In genomic region chr5:82397741-82398320, GRCh38 we compare ENCODE assay signal across 32 cellular contexts.
DNase-seq lines count a peak whose midpoint lies in the region; ATAC-seq, FAIRE-seq and TF ChIP-seq lines count a peak whose summit lies in the region.
"Had no signal": no experiment of that assay in that cellular context is flagged by ENCODE, and none has a peak within 500 bp of the region (broad histone marks: within the 10 kb centered on the region; RNA-seq: fewer than 3 reads in every experiment).

No MANE protein-coding gene starts in this region.

- intact Hi-C loops in PC-3 (cut with micrococcal nuclease): no loop called here

- no peaks in the 10 kb centered on the region for H3K27me3 Mint-ChIP-seq in chondrocyte (ENCODE audit: low read depth)
- H3K27me3 Mint-ChIP-seq: dendritic cell treated with granulocyte-macrophage colony-stimulating factor and Interleukin-4, amounts not matched to agents 40 ng/mL and 50 ng/mL, for 4 days had no signal

- no peak overlapping the region for H2BK15ac ChIP-seq in mesenchymal stem cell (ENCODE audit: low read depth, poor library complexity, severe bottlenecking)

- peaks cover 21% of the 10 kb centered on the region for H3K4me1 ChIP-seq in A549
- peaks cover 24% of the 10 kb centered on the region for H3K4me1 ChIP-seq in PC-3 (ENCODE audit: insufficient read depth, low read length)
- no peaks in the 10 kb centered on the region for H3K4me1 ChIP-seq in mesenchymal stem cell (ENCODE audit: control insufficient read depth, insufficient read depth, low read depth, low read length)
- H3K4me1 ChIP-seq: lower lobe of right lung, thyroid gland had no signal

- H3K9me2 ChIP-seq in PC-3 (replicated peaks; ENCODE audit: low read length): no peaks in the 10 kb centered on the region

- H3K27ac ChIP-seq in A549 (peak overlapping the region; percentile 32 to 64; a peak in 3 of 6 replicates), PC-3 (ENCODE audit: low read length) (peak overlapping the region; percentile 86), mesenchymal stem cell (ENCODE audit: low read length, poor library complexity, severe bottlenecking) (peak overlapping the region; percentile 20)
- H3K27ac ChIP-seq: cardiac muscle cell, HL-60, KMS-11, lower lobe of right lung, stomach, thyroid gland had no signal

- H3K79me1 ChIP-seq in mesenchymal stem cell (replicated peaks; ENCODE audit: low read length, poor library complexity, severe bottlenecking): no peaks in the 10 kb centered on the region

- no peak overlapping the region for H3K14ac ChIP-seq in mesenchymal stem cell (ENCODE audit: low read length in 2 of 2)

- H2BK120ac ChIP-seq in mesenchymal stem cell (ENCODE audit: low read depth, low read length): no peak overlapping the region

- DNase-seq in A549 (ENCODE audit: low read depth in 1 of 2, low spot score in 1 of 2): no peak
- peak; percentile 16 for DNase-seq in PC-3
- DNase-seq in chondrocyte (ENCODE audit: low spot score): no peak
- DNase-seq in mesenchymal stem cell: no peak
- DNase-seq in cerebellum (ENCODE audit: low spot score): no peak
- no peak for DNase-seq in NCI-H2107 treated with DMSO at 0.1 percent for 48 hours (lab: John Stamatoyannopoulos, UW; ENCODE audit: unreplicated experiment)
- no peak for DNase-seq in D721Med (ENCODE audit: insufficient read length, low spot score)
- DNase-seq: activated naive CD4-positive, alpha-beta T cell treated with anti-CD3 and anti-CD28 coated beads, Interleukin-2, amount 50 U/mL, for 16 hours; amniotic stem cell; CD8-positive, alpha-beta T cell; foreskin keratinocyte; heart left ventricle; lower lobe of right lung; NCI-H1417 treated with DMSO at 0.1 percent for 48 hours; NCI-H526; right cardiac atrium; Right ventricle myocardium superior; stimulated activated CD4-positive, alpha-beta T cell treated with anti-CD3 and anti-CD28 coated beads, Interleukin-12 subunit alpha, Interleukin-12 subunit beta, amount 100 ng/mL, for 4 hours; stimulated activated CD4-positive, alpha-beta T cell treated with anti-CD3 and anti-CD28 coated beads, Interleukin-2, amount 100 ng/mL, for 48 hours; stomach; T-helper 9 cell; thyroid gland had no signal

- H3F3A ChIP-seq in PC-3 (ENCODE audit: low read length, unreplicated experiment): no peaks in the 10 kb centered on the region

- no peak overlapping the region for H3K18ac ChIP-seq in mesenchymal stem cell (ENCODE audit: low read depth in 1 of 2, low read length in 2 of 2)

- H3K9ac ChIP-seq in PC-3 (ENCODE audit: low read length) (peak overlapping the region; percentile 61; the same call in 1 of the 2 replicates), mesenchymal stem cell (ENCODE audit: low read length) (no peak overlapping the region)
- H3K9ac ChIP-seq: KMS-11 had no signal

- H3K4me3 ChIP-seq in A549 (no peak overlapping the region), PC-3 (ENCODE audit: low read length) (no peak overlapping the region), mesenchymal stem cell (ENCODE audit: insufficient read depth in 1 of 2, low read depth in 1 of 2, low read length in 2 of 2) (no peak overlapping the region)
- H3K4me3 ChIP-seq: cardiac muscle cell, esophagus muscularis mucosa, heart left ventricle, lower lobe of right lung, stomach, thyroid gland had no signal

- CTCF ChIA-PET in A549 (lab: Yijun Ruan, JAX): interaction anchor here (1.0 to 1.4 kb wide), 2 partner anchors 46 to 134 kb away, joined by 3 read pairs; no protein-coding TSS in a partner anchor
- CTCF ChIA-PET in PC-3 (lab: Charles Lee): no interaction called here

- no peak overlapping the region for H4K8ac ChIP-seq in mesenchymal stem cell (ENCODE audit: low read length)

- peaks cover 6% of the 10 kb centered on the region for H3K36me3 Mint-ChIP-seq in chondrocyte (ENCODE audit: low read depth)
- H3K36me3 Mint-ChIP-seq: CD8-positive, alpha-beta T cell had no signal

- H3K36me3 ChIP-seq in PC-3 (ENCODE audit: low read depth, low read length): no peaks in the 10 kb centered on the region
- no peaks in the 10 kb centered on the region for H3K36me3 ChIP-seq in mesenchymal stem cell (ENCODE audit: control insufficient read depth in 1 of 2, insufficient read depth in 2 of 2, low read depth in 1 of 2, low read length in 2 of 2)
- H3K36me3 ChIP-seq: cardiac muscle cell, esophagus muscularis mucosa, heart left ventricle, lower lobe of right lung, stomach, thyroid gland had no signal

- TF ChIP-seq RAD21 in A549 (conservative IDR thresholded peaks at IDR 0.05 in 1 of 2, IDR thresholded peaks at IDR 0.05 in 1 of 2): no peak

- ATAC-seq in A549 (no peak), PC-3 (no peak), HG02642 (IDR thresholded peaks at IDR 0.05; ENCODE audit: poor library complexity, unreplicated experiment) (no peak)
- ATAC-seq: CD8-positive, alpha-beta T cell had no signal

- 73% methylated on average over 3 of the region's 3 CpGs for WGBS in A549 (ENCODE audit: missing lambda C conversion rate)
- WGBS in mesenchymal stem cell: 95% methylated on average over 2 of the region's 3 CpGs

- FAIRE-seq in A549 (lab: Jason Lieb, UNC) (peak; percentile 51), D721Med (lab: Jason Lieb, UNC) (no peak)
- FAIRE-seq: A204.1, GM12891, H1 had no signal

- TF ChIP-seq EP300 in A549 (IDR thresholded peaks at IDR 0.05): no peak

- TF ChIP-seq CTCF in A549 (IDR thresholded peaks at IDR 0.05) (no peak), PC-3 (conservative IDR thresholded peaks at IDR 0.05; ENCODE audit: low read depth, low read length) (no peak), chondrocyte (IDR thresholded peaks at IDR 0.05) (no peak), D721Med (IDR thresholded peaks at IDR 0.05; ENCODE audit: insufficient read depth, missing control alignments) (no peak)

- H3K79me2 ChIP-seq in PC-3 (ENCODE audit: low read length): no peaks in the 10 kb centered on the region

- H2AFZ ChIP-seq in PC-3 (ENCODE audit: low read length): no peak overlapping the region
- H2AFZ ChIP-seq in mesenchymal stem cell (ENCODE audit: low read depth, low read length): no peak overlapping the region

- H3K4ac ChIP-seq in mesenchymal stem cell (ENCODE audit: low read depth in 1 of 2, low read length in 2 of 2): no peak overlapping the region

- no peak overlapping the region for H3K4me3 Mint-ChIP-seq in chondrocyte (ENCODE audit: unreplicated experiment)
- H3K4me3 Mint-ChIP-seq: CD8-positive, alpha-beta T cell; dendritic cell treated with granulocyte-macrophage colony-stimulating factor and Interleukin-4, amounts not matched to agents 40 ng/mL and 50 ng/mL, for 4 days had no signal

- H4K20me1 ChIP-seq in PC-3 (ENCODE audit: low read length): no peaks in the 10 kb centered on the region

- no peaks in the 10 kb centered on the region for H3K27me3 ChIP-seq in PC-3 (ENCODE audit: low read length)
- H3K27me3 ChIP-seq in mesenchymal stem cell (ENCODE audit: control insufficient read depth in 1 of 2, insufficient read depth in 1 of 2, low read length in 2 of 2): no peaks in the 10 kb centered on the region
- H3K27me3 ChIP-seq: cardiac muscle cell, esophagus muscularis mucosa, foreskin keratinocyte, heart left ventricle, stomach, thyroid gland had no signal

- no peak overlapping the region for H3K23ac ChIP-seq in mesenchymal stem cell (ENCODE audit: low read length in 2 of 2)

- H3K9me3 ChIP-seq in A549: 0 out of 3 replicates have a peak, but pooled peaks cover 2% of the 10 kb centered on the region
- H3K9me3 ChIP-seq in PC-3 (ENCODE audit: low read length): no peaks in the 10 kb centered on the region
- peaks cover 3% of the 10 kb centered on the region for H3K9me3 ChIP-seq in mesenchymal stem cell (ENCODE audit: control insufficient read depth, low read length)
- H3K9me3 ChIP-seq: esophagus muscularis mucosa, heart left ventricle, lower lobe of right lung, thyroid gland had no signal

- POLR2A ChIA-PET in A549 (lab: Yijun Ruan, JAX): no interaction called here
- POLR2A ChIA-PET in PC-3 (lab: Charles Lee; ENCODE audit: unreplicated experiment): no interaction called here

- H3K4me2 ChIP-seq in A549: no peak overlapping the region
- H3K4me2 ChIP-seq in PC-3 (ENCODE audit: low read length): no peak overlapping the region
- no peak overlapping the region for H3K4me2 ChIP-seq in mesenchymal stem cell (ENCODE audit: low read length, poor library complexity, severe bottlenecking)
- H3K4me2 ChIP-seq: KMS-11 had no signal

- no peak overlapping the region for H2AK5ac ChIP-seq in mesenchymal stem cell (ENCODE audit: low read length, severe bottlenecking)

- peaks cover 12% of the 10 kb centered on the region for H3K9me3 Mint-ChIP-seq in chondrocyte (ENCODE audit: low read depth)
- H3K9me3 Mint-ChIP-seq: activated T-helper 2 cell treated with anti-CD3 and anti-CD28 coated beads, Interferon-gamma antibody, Interleukin-2, Interleukin-4, amounts not matched to agents 10 μg/mL and 5 μg/mL and 100 μg/mL, durations not matched to agents 14 hours and 24 hours and 36 hours; CD8-positive, alpha-beta T cell had no signal

- H4K91ac ChIP-seq in mesenchymal stem cell (ENCODE audit: low read length): no peak overlapping the region

- peaks cover 49% of the 10 kb centered on the region for H3K4me1 Mint-ChIP-seq in chondrocyte (ENCODE audit: low read depth)

- TF ChIP-seq POLR2A in A549 (IDR thresholded peaks at IDR 0.05; ENCODE audit: low read length): no peak

- H2BK5ac ChIP-seq in mesenchymal stem cell (ENCODE audit: low read depth, low read length, poor library complexity, severe bottlenecking): no peak overlapping the region

- H2BK12ac ChIP-seq in mesenchymal stem cell (ENCODE audit: low read length in 2 of 2): no peak overlapping the region

- no TSS peak for BruUV-seq in PC-3 (replicated peaks; lab: Mats Ljungman, UMichigan)

- peak overlapping the region; percentile 93 for H3K27ac Mint-ChIP-seq in chondrocyte (ENCODE audit: unreplicated experiment)
- H3K27ac Mint-ChIP-seq: activated T-helper 2 cell treated with anti-CD3 and anti-CD28 coated beads, Interferon-gamma antibody, Interleukin-2, Interleukin-4, amounts not matched to agents 10 μg/mL and 5 μg/mL and 100 μg/mL, durations not matched to agents 14 hours and 24 hours and 36 hours; CD8-positive, alpha-beta T cell; dendritic cell treated with granulocyte-macrophage colony-stimulating factor and Interleukin-4, amounts not matched to agents 40 ng/mL and 50 ng/mL, for 4 days had no signal

TF ChIP-seq in A549, 52 proteins besides CTCF, POLR2A, EP300 and RAD21 (continues in another document):
- no peak for TF ChIP-seq ZSCAN20 (CRISPR knock-in tag; IDR thresholded peaks at IDR 0.05)
- no peak for TF ChIP-seq PHF8 (IDR thresholded peaks at IDR 0.05; ENCODE audit: borderline replicate concordance, low read depth)
- no peak for TF ChIP-seq FOSB (CRISPR knock-in tag; IDR thresholded peaks at IDR 0.05)

Comparison
In these comparisons a context has a peak if more than half of its experiments do, and no peak if none do; other contexts are left out.
1. H3K27ac ChIP-seq: peak in every context shown above with its lines; median percentile 86 in PC-3; 48 in A549; 20 in mesenchymal stem cell.